ENCODE assay signal across 16 cellular contexts in genomic region chr9:130542457-130543228, GRCh38. TPM values are rescaled to one million over a fixed set of nuclear protein-coding genes. Genes with fewer than 3 reads are reported as not detected.
DNase-seq lines count a peak whose midpoint lies in the region; FAIRE-seq and TF ChIP-seq lines count a peak whose summit lies in the region.
"Had no signal": no experiment of that assay in that cellular context is flagged by ENCODE, and none has a peak within 500 bp of the region (broad histone marks: within the 10 kb centered on the region; RNA-seq: fewer than 3 reads in every experiment).

No MANE protein-coding gene starts in this region.

- H3K4me1 ChIP-seq in smooth muscle cell (ENCODE audit: low read depth), result no peaks in the 10 kb centered on the region
- H3K4me1 ChIP-seq: left lung had no signal

- no peaks in the 10 kb centered on the region for H3K9me3 ChIP-seq in smooth muscle cell (replicated peaks; ENCODE audit: low read depth)
- H3K9me3 ChIP-seq: left lung had no signal

- H3K27me3 ChIP-seq in smooth muscle cell (ENCODE audit: low read depth), result peaks cover 3% of the 10 kb centered on the region

- H3K27ac ChIP-seq in smooth muscle cell (ENCODE audit: low read depth), result no peak overlapping the region
- H3K27ac ChIP-seq: KMS-11, left lung, PC-9 had no signal

- H3K4me2 ChIP-seq in smooth muscle cell, result no peak overlapping the region
- H3K4me2 ChIP-seq: KMS-11, PC-9 had no signal

- DNase-seq in EL, result peak; percentile 22
- peak; percentile 53 for DNase-seq in Jurkat, Clone E6-1 (ENCODE audit: low read depth, low spot score)
- DNase-seq in RKO (ENCODE audit: low spot score), result peak; percentile 26
- peak; percentile 45 for DNase-seq in fibroblast of the aortic adventitia (ENCODE audit: low read depth)
- no peak for DNase-seq in activated CD4-positive, alpha-beta T cell treated with anti-CD3 and anti-CD28 coated beads for 48 hours
- DNase-seq in smooth muscle cell (lab: John Stamatoyannopoulos, UW; ENCODE audit: unreplicated experiment), result no peak
- DNase-seq in GM12892 (ENCODE audit: insufficient read length), result no peak
- DNase-seq: activated naive CD8-positive, alpha-beta T cell treated with anti-CD3 and anti-CD28 coated beads for 36 hours; activated T-cell treated with anti-CD3 and anti-CD28 coated beads for 4 hours; cerebellar nuclear complex; hypothalamus; naive thymus-derived CD4-positive, alpha-beta T cell; stimulated activated CD4-positive, alpha-beta T cell treated with anti-CD3 and anti-CD28 coated beads, Interleukin-2, amount 100 ng/mL, for 24 hours had no signal

- TF ChIP-seq CTCF in fibroblast of the aortic adventitia (IDR thresholded peaks at IDR 0.05; ENCODE audit: insufficient read depth, low read length) (no peak), smooth muscle cell (IDR thresholded peaks at IDR 0.05; ENCODE audit: borderline replicate concordance, insufficient read depth, poor library complexity, severe bottlenecking) (no peak)

- H3K9ac ChIP-seq in smooth muscle cell (ENCODE audit: low read depth), result no peak overlapping the region
- H3K9ac ChIP-seq: KMS-11 had no signal

- H3K36me3 ChIP-seq in smooth muscle cell (ENCODE audit: low read depth), result no peaks in the 10 kb centered on the region
- H3K36me3 ChIP-seq: left lung had no signal

- FAIRE-seq in GM12892 (lab: Jason Lieb, UNC), result no peak

- 81% methylated on average over 7 of the region's 7 CpGs for WGBS in smooth muscle cell (ENCODE audit: low lambda C conversion rate)

- H4K20me1 ChIP-seq in smooth muscle cell (ENCODE audit: low read depth), result no peaks in the 10 kb centered on the region

- H3K4me3 ChIP-seq in Jurkat, Clone E6-1 (ENCODE audit: low read length), result no peak overlapping the region
- no peak overlapping the region for H3K4me3 ChIP-seq in fibroblast of the aortic adventitia (ENCODE audit: low read depth, low read length)
- no peak overlapping the region for H3K4me3 ChIP-seq in smooth muscle cell
- H3K4me3 ChIP-seq: left lung, PC-9 had no signal

- no peak for TF ChIP-seq POLR2A in GM12892 (IDR thresholded peaks at IDR 0.05; ENCODE audit: low read depth, low read length)

- no peaks in the 10 kb centered on the region for H3K79me2 ChIP-seq in smooth muscle cell (ENCODE audit: low read depth)

- no peaks in the 10 kb centered on the region for H3F3A ChIP-seq in smooth muscle cell (ENCODE audit: low read depth)

- H2AFZ ChIP-seq in smooth muscle cell (ENCODE audit: low read depth), result no peak overlapping the region
- H2AFZ ChIP-seq: PC-9 had no signal

RNA-seq across cellular contexts. Expression of gene FUBP3, which starts 36.7 kb away (rescaled TPM):
- 54.4 TPM for polyA plus RNA-seq in Jurkat, Clone E6-1 (2012; ENCODE audit: insufficient read depth, insufficient read length)
- 29.3 and 37.6 TPM in 2 replicates for total RNA-seq in fibroblast of the aortic adventitia (ENCODE audit: low replicate concordance)
- 46.0 and 52.5 TPM in 2 replicates for total RNA-seq in smooth muscle cell
- polyA plus RNA-seq in smooth muscle cell, result 46.9 and 50.3 TPM in 2 replicates
- 23.8 TPM for polyA plus RNA-seq in GM12892 (2012; ENCODE audit: missing spikeins)

Comparison
In these comparisons a context has a peak if more than half of its experiments do, and no peak if none do; other contexts are left out.
1. DNase-seq: peak in EL (single experiment), Jurkat, Clone E6-1 (single experiment), RKO (single experiment) and fibroblast of the aortic adventitia (single experiment); none in activated CD4-positive, alpha-beta T cell treated with anti-CD3 and anti-CD28 coated beads for 48 hours (single experiment), smooth muscle cell (single experiment) and GM12892 (single experiment).